Comparison of ENCODE assay signal across 9 cellular contexts in the genomic region with DNA sequence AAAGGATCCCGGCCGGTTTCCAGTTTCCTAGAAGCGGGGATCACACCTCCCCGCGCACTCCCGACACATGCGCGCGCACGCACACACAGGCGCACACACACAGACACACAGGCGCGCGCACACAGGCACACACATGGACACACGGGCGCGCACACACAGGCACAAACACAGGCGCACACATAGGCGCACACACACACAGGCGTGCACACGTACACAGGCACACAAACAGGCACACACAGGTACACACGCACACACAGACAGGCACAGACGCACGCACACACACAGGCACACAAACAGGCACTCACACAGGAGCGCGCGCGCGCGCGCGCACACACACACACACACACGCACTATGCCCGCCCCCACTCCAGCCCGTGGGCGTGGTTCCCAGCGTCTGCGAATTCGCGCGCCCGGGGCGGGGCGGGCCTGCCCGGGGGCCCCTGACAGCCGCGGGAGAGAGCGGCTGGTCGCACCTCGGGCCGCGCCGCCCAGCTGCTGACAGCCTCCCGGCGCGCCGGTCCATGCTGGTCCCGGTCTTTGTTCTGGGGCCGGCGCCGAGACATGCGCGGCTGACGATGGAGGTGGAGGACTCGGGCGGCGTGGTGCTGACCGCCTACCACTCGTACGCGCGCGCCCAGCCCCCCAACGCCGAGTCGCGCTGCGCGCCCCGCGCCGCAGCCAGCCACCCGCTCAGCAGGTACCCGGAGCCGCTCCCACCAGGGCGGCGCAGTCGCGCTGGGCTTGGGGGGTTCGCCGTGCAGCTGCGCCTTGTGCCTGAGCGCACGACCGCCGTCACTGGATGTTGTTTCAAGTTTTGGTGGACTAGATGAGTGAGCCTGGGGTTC. TPM values are rescaled to one million over a fixed set of nuclear protein-coding genes. Genes with fewer than 3 reads are reported as not detected.
DNase-seq lines count a peak whose midpoint lies in the region; ATAC-seq and TF ChIP-seq lines count a peak whose summit lies in the region.
"Had no signal": no experiment of that assay in that cellular context is flagged by ENCODE, and none has a peak within 500 bp of the region (broad histone marks: within the 10 kb centered on the region; RNA-seq: fewer than 3 reads in every experiment).

Gene ARHGAP28, plus strand, starts transcription at position 470 of the 845 bp plus-strand sequence. Its CDS starts 106 bp downstream, at position 576.

- H3K36me3 Mint-ChIP-seq in CD14-positive monocyte: peaks cover 2% of the 10 kb centered on the region in 2 donors

- peak within 1 kb of the TSS; percentile 60 to 92 for H3K4me3 Mint-ChIP-seq in CD14-positive monocyte

- peak within 1 kb of the TSS; percentile 66 for H3K27ac ChIP-seq in stomach smooth muscle (ENCODE audit: low read length)
- H3K27ac ChIP-seq: PC-9 had no signal

- intact Hi-C loops in CD14-positive monocyte (cut with micrococcal nuclease): loop anchor here in 1 of 2 donors (10.0 kb wide), 1 partner anchor 65 kb away; no protein-coding TSS in a partner anchor
- intact Hi-C loops in lower leg skin (cut with DNase I; ENCODE audit: low total_unique reads): no loop called here

- peaks cover 9% of the 10 kb centered on the region for H3K4me1 ChIP-seq in endocrine pancreas (ENCODE audit: control insufficient read depth, insufficient read depth, low read length)
- H3K4me1 ChIP-seq in stomach smooth muscle (ENCODE audit: control insufficient read depth, insufficient read depth, low read length): no peaks in the 10 kb centered on the region

- H3K9ac ChIP-seq in endocrine pancreas (ENCODE audit: control insufficient read depth, insufficient read depth, low read length): peak within 1 kb of the TSS; percentile 41
- peak within 1 kb of the TSS; percentile 42 to 71 for H3K9ac ChIP-seq in stomach smooth muscle (ENCODE audit: low read length in 2 of 2)

- no peak for TF ChIP-seq POLR2A in lower leg skin (IDR thresholded peaks at IDR 0.05)

- H3K9me3 Mint-ChIP-seq in CD14-positive monocyte: peaks cover 0 to 4% (median 0%) of the 10 kb centered on the region in 7 donors

- peak within 1 kb of the TSS; percentile 51 for H3K4me3 ChIP-seq in Jurkat, Clone E6-1 (ENCODE audit: low read length)
- H3K4me3 ChIP-seq in endocrine pancreas (ENCODE audit: control insufficient read depth, insufficient read depth, low read length) (peak within 1 kb of the TSS; percentile 66), lower leg skin (ENCODE audit: low read depth, poor library complexity, severe bottlenecking) (peak within 1 kb of the TSS; percentile 48), stomach smooth muscle (ENCODE audit: low read length in 2 of 2) (peak within 1 kb of the TSS; percentile 77 to 83)
- H3K4me3 ChIP-seq: PC-9 had no signal

- peak; percentile 79 for ATAC-seq in GM19351 (IDR thresholded peaks at IDR 0.05; ENCODE audit: unreplicated experiment)
- ATAC-seq in SK-N-SH treated with all-trans-retinoic acid at 6 μM for 48 hours: peak; percentile 87

- H3K9me3 ChIP-seq in endocrine pancreas (ENCODE audit: control insufficient read depth, low read length): no peaks in the 10 kb centered on the region
- H3K9me3 ChIP-seq in stomach smooth muscle (ENCODE audit: control insufficient read depth in 2 of 2, low read length in 2 of 2): no peaks in the 10 kb centered on the region

- TF ChIP-seq CTCF in CD14-positive monocyte (IDR thresholded peaks at IDR 0.05) (no peak), lower leg skin (IDR thresholded peaks at IDR 0.05) (no peak)

- H3K27me3 ChIP-seq in endocrine pancreas (ENCODE audit: control insufficient read depth, insufficient read depth, low read length) (no peaks in the 10 kb centered on the region), stomach smooth muscle (ENCODE audit: control insufficient read depth in 1 of 2, insufficient read depth in 2 of 2, low read length in 2 of 2) (no peaks in the 10 kb centered on the region)

- DNase-seq in CD14-positive monocyte (ENCODE audit: low spot score) (no peak), lower leg skin (ENCODE audit: low spot score in 2 of 2) (peak; percentile 40 to 91)
- DNase-seq in Jurkat, Clone E6-1 (ENCODE audit: low read depth, low spot score): peak; percentile 49
- DNase-seq in effector CD8-positive, alpha-beta T cell (lab: John Stamatoyannopoulos, UW): no peak

- H3K4me1 Mint-ChIP-seq in CD14-positive monocyte: peaks cover 8% of the 10 kb centered on the region

- no peaks in the 10 kb centered on the region for H3K36me3 ChIP-seq in endocrine pancreas (ENCODE audit: control insufficient read depth, insufficient read depth, low read length)
- H3K36me3 ChIP-seq in stomach smooth muscle (ENCODE audit: control insufficient read depth in 2 of 2, insufficient read depth in 2 of 2, low read length in 2 of 2): no peaks in the 10 kb centered on the region

- H3K27me3 Mint-ChIP-seq in CD14-positive monocyte (ENCODE audit: low read depth in 3 of 3): peaks cover 33 to 35% (median 35%) of the 10 kb centered on the region in 3 donors

- 0 to 1% methylated on average over 62 to 91 of the region's 96 CpGs for WGBS in lower leg skin, 2 donors

- no peak within 1 kb of the TSS for H3K27ac Mint-ChIP-seq in CD14-positive monocyte

TF ChIP-seq in SK-N-SH treated with all-trans-retinoic acid at 6 μM for 48 hours, 23 proteins besides CTCF, POLR2A, EP300 and RAD21 (continues in another document):
- TF ChIP-seq RARB (CRISPR knock-in tag; IDR thresholded peaks at IDR 0.05) (no peak), ZFP3 (CRISPR knock-in tag; IDR thresholded peaks at IDR 0.05) (peak; percentile 28; the same call in 1 of the 2 replicates), ZNF70 (CRISPR knock-in tag; IDR thresholded peaks at IDR 0.05) (0 out of 2 replicates have a peak, but pooled peaks have one; percentile 16), ARNTL (CRISPR knock-in tag; IDR thresholded peaks at IDR 0.05; ENCODE audit: borderline replicate concordance, low read depth) (no peak), ESRRG (CRISPR knock-in tag; IDR thresholded peaks at IDR 0.05) (no peak), ISL1 (CRISPR knock-in tag; IDR thresholded peaks at IDR 0.05) (peak; percentile 33; the same call in 1 of the 2 replicates), TOX (CRISPR knock-in tag; IDR thresholded peaks at IDR 0.05; ENCODE audit: borderline replicate concordance) (no peak), TCF4 (CRISPR knock-in tag; IDR thresholded peaks at IDR 0.05; ENCODE audit: borderline replicate concordance) (peak; percentile 17; the same call in 1 of the 2 replicates), ZNF8 (CRISPR knock-in tag; IDR thresholded peaks at IDR 0.05) (no peak), ZC3H10 (CRISPR knock-in tag; IDR thresholded peaks at IDR 0.05) (no peak), PATZ1 (CRISPR knock-in tag; IDR thresholded peaks at IDR 0.05; ENCODE audit: borderline replicate concordance) (no peak), GLIS3 (CRISPR knock-in tag; IDR thresholded peaks at IDR 0.05) (no peak), PPARA (CRISPR knock-in tag; IDR thresholded peaks at IDR 0.05; ENCODE audit: borderline replicate concordance) (no peak)
- TF ChIP-seq, protein P1, sequence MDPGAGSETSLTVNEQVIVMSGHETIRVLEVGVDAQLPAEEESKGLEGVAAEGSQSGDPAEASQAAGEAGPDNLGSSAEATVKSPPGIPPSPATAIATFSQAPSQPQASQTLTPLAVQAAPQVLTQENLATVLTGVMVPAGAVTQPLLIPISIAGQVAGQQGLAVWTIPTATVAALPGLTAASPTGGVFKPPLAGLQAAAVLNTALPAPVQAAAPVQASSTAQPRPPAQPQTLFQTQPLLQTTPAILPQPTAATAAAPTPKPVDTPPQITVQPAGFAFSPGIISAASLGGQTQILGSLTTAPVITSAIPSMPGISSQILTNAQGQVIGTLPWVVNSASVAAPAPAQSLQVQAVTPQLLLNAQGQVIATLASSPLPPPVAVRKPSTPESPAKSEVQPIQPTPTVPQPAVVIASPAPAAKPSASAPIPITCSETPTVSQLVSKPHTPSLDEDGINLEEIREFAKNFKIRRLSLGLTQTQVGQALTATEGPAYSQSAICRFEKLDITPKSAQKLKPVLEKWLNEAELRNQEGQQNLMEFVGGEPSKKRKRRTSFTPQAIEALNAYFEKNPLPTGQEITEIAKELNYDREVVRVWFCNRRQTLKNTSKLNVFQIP (CRISPR knock-in tag; IDR thresholded peaks at IDR 0.05; ENCODE audit: borderline replicate concordance, low read depth): no peak

RNA-seq across cellular contexts. Expression of gene ARHGAP28, which starts in this region (rescaled TPM):
- polyA plus RNA-seq in CD14-positive monocyte: not detected
- 3.5 TPM for polyA plus RNA-seq in Jurkat, Clone E6-1 (2012; ENCODE audit: insufficient read depth, insufficient read length)
- total RNA-seq in lower leg skin: 1 to 10 TPM; 1.4 to 5.9 (median 2.8) TPM
- total RNA-seq: PC-9 had no signal

Comparison
In these comparisons a context has a peak if more than half of its experiments do, and no peak if none do; other contexts are left out.
1. DNase-seq: peak in Jurkat, Clone E6-1 (single experiment) and lower leg skin (2 of 2); none in CD14-positive monocyte (single experiment) and effector CD8-positive, alpha-beta T cell (single experiment).
2. Peak in every context shown above with its lines, with median percentiles within 50 percentile points of each other: H3K4me3 ChIP-seq.